13 cellular contexts compared by ENCODE assay signal in the genomic region with DNA sequence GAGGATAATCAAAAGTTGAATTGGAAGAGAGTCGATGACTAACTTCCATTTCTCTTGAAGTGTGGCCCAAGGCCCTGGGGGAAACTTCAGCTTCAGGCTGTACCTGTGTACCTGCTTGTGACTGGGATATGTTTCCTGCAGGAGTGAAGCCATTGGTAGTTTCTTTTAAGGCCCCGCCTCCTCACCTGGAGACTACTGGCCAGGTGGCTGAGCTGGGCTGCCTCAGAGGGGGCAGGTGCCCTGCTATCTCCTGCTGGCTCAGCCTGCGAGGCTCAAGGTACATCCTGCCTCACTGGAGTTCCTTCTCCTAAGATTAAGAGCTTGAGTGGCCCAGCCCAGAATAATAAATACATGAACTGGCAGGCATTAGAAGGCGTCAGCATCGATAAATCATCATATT.
DNase-seq lines count a peak whose midpoint lies in the region; ATAC-seq and TF ChIP-seq lines count a peak whose summit lies in the region.
"Had no signal": no experiment of that assay in that cellular context is flagged by ENCODE, and none has a peak within 500 bp of the region (broad histone marks: within the 10 kb centered on the region; RNA-seq: fewer than 3 reads in every experiment).

No MANE protein-coding gene starts in this region.

- no peak overlapping the region for H3K4me3 ChIP-seq in H7 (ENCODE audit: insufficient read depth, low read depth, low read length)
- no peak overlapping the region for H3K4me3 ChIP-seq in neural progenitor cell

- intact Hi-C loops in Right ventricle myocardium superior (cut with DNase I) = no loop called here

- H3K27me3 Mint-ChIP-seq in glutamatergic neuron (ENCODE audit: unreplicated experiment) = peaks cover 22% of the 10 kb centered on the region
- no peaks in the 10 kb centered on the region for H3K27me3 Mint-ChIP-seq in neural progenitor cell (ENCODE audit: insufficient read depth, low read depth)

- H3K27me3 ChIP-seq in H7 (ENCODE audit: control insufficient read depth, insufficient read depth, low read length) (no peaks in the 10 kb centered on the region), neural progenitor cell (no peaks in the 10 kb centered on the region)

- no peak overlapping the region for H2AFZ ChIP-seq in neural progenitor cell (replicated peaks)

- H3K27ac Mint-ChIP-seq in glutamatergic neuron (ENCODE audit: unreplicated experiment) (peak overlapping the region; percentile 99), neural progenitor cell (peak overlapping the region; percentile 0)
- H3K27ac Mint-ChIP-seq: B cell; CD4-positive, alpha-beta memory T cell had no signal

- H3K36me3 ChIP-seq in H7 (replicated peaks; ENCODE audit: control insufficient read depth, insufficient read depth, low read length) (no peaks in the 10 kb centered on the region), neural progenitor cell (no peaks in the 10 kb centered on the region)

- H3K27ac ChIP-seq in neural progenitor cell = no peak overlapping the region
- H3K27ac ChIP-seq: C4-2B had no signal

- H3K4me1 Mint-ChIP-seq in glutamatergic neuron (ENCODE audit: low read depth, unreplicated experiment) (peaks cover 67% of the 10 kb centered on the region), neural progenitor cell (peaks cover 15% of the 10 kb centered on the region)
- H3K4me1 Mint-ChIP-seq: B cell; CD4-positive, alpha-beta memory T cell had no signal

- no peak overlapping the region for H3K4me2 ChIP-seq in neural progenitor cell

- H3K36me3 Mint-ChIP-seq in glutamatergic neuron (ENCODE audit: unreplicated experiment) (peaks cover 6% of the 10 kb centered on the region), neural progenitor cell (no peaks in the 10 kb centered on the region)
- H3K36me3 Mint-ChIP-seq: CD4-positive, alpha-beta memory T cell had no signal

- H3K9me3 ChIP-seq in neural progenitor cell (ENCODE audit: low read depth) = no peaks in the 10 kb centered on the region

- peak; percentile 19 for DNase-seq in H7
- peak; percentile 24 for DNase-seq in NCI-H146 treated with DMSO at 0.1 percent for 48 hours (lab: John Stamatoyannopoulos, UW; ENCODE audit: unreplicated experiment)
- no peak for DNase-seq in glutamatergic neuron
- DNase-seq in neural progenitor cell (ENCODE audit: low spot score) = no peak
- DNase-seq in NCI-H1694 (lab: John Stamatoyannopoulos, UW) = no peak
- DNase-seq in Right ventricle myocardium superior = no peak
- DNase-seq in NK-92 (lab: John Stamatoyannopoulos, UW; ENCODE audit: unreplicated experiment) = no peak
- DNase-seq: CD4-positive, alpha-beta memory T cell; DND-41; GDM1; IMR-90 had no signal

- peak overlapping the region; percentile 72 for H3K4me3 Mint-ChIP-seq in glutamatergic neuron (ENCODE audit: unreplicated experiment)
- no peak overlapping the region for H3K4me3 Mint-ChIP-seq in neural progenitor cell
- H3K4me3 Mint-ChIP-seq: B cell; CD4-positive, alpha-beta memory T cell had no signal

- no peaks in the 10 kb centered on the region for H3K79me2 ChIP-seq in neural progenitor cell (ENCODE audit: low read depth)

- H3K9ac ChIP-seq in neural progenitor cell = no peak overlapping the region

- no peak for ATAC-seq in Right ventricle myocardium superior (ENCODE audit: poor library complexity)

- H4K20me1 ChIP-seq in neural progenitor cell (ENCODE audit: low read depth) = no peaks in the 10 kb centered on the region

- no peak for TF ChIP-seq CTCF in glutamatergic neuron (IDR thresholded peaks at IDR 0.05; ENCODE audit: partially characterized antibody, unreplicated experiment)
- no peak for TF ChIP-seq CTCF in neural progenitor cell (IDR thresholded peaks at IDR 0.05)

- H3K9me3 Mint-ChIP-seq in glutamatergic neuron (ENCODE audit: unreplicated experiment) (peaks cover 37% of the 10 kb centered on the region), neural progenitor cell (no peaks in the 10 kb centered on the region)

- H3F3A ChIP-seq in neural progenitor cell (ENCODE audit: low read depth) = peaks cover 3% of the 10 kb centered on the region

- no peaks in the 10 kb centered on the region for H3K4me1 ChIP-seq in neural progenitor cell

Comparison
In these comparisons a context has a peak if more than half of its experiments do, and no peak if none do; other contexts are left out.
1. DNase-seq: peak in H7 (single experiment) and NCI-H146 treated with DMSO at 0.1 percent for 48 hours (single experiment); none in glutamatergic neuron (single experiment), neural progenitor cell (single experiment), NCI-H1694 (single experiment), Right ventricle myocardium superior (single experiment) and NK-92 (single experiment).